ENCODE assay signal across 25 cellular contexts in the genomic region with DNA sequence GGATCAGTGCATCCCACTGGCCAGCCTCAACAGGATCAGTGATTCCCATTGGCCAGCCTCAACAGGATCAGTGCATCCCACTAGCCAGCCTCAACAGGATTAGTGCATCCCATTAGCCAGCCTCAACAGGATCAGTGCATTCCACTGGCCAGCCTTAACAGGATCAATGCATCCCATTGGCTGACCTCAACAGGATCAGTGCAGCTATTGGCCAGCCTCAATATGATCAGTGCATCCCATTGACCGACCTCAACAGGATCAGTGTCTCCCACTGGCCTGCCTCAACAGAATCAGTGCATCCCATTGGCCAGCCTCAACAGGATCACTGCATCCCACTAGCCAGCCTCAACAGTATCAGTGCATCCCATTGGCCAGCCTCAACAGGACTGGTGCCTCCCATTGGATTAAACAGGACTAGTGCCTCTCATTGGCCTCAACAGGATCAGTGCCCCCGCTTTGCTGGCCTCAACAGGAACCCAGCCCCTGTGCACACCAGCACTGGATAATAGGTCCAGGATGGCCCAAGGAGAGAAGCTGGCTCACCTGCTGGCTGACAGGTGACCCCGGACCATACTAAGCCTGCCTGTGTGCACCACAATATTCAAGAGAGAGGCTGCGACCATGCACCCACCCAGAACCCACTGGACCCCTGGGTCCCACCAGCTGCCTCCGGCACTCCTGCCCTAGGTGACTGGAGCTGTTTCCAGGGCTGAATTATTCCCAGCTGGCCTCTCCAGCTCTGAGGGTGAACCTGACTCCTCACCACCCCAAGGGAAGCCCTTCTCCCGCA. TPM values are rescaled to one million over a fixed set of nuclear protein-coding genes. Genes with fewer than 3 reads are reported as not detected.
DNase-seq lines count a peak whose midpoint lies in the region; FAIRE-seq and TF ChIP-seq lines count a peak whose summit lies in the region.
"Had no signal": no experiment of that assay in that cellular context is flagged by ENCODE, and none has a peak within 500 bp of the region (broad histone marks: within the 10 kb centered on the region; RNA-seq: fewer than 3 reads in every experiment).

No MANE protein-coding gene starts in this region.

- no peaks in the 10 kb centered on the region for H3K4me1 ChIP-seq in PC-9 (replicated peaks; ENCODE audit: insufficient read depth)

- intact Hi-C loops in activated naive CD4-positive, alpha-beta T cell treated with anti-CD3 and anti-CD28 coated beads for 36 hours (cut with micrococcal nuclease): no loop called here
- intact Hi-C loops in PC-9 (cut with micrococcal nuclease; ENCODE audit: unreplicated experiment): no loop called here

- no peaks in the 10 kb centered on the region for H3K4me1 Mint-ChIP-seq in activated naive CD4-positive, alpha-beta T cell treated with anti-CD3 and anti-CD28 coated beads for 36 hours (ENCODE audit: low read depth)
- peaks cover 42% of the 10 kb centered on the region for H3K4me1 Mint-ChIP-seq in chondrocyte (ENCODE audit: low read depth)
- H3K4me1 Mint-ChIP-seq in nephron: peaks cover 21% of the 10 kb centered on the region
- H3K4me1 Mint-ChIP-seq: activated CD4-positive, alpha-beta memory T cell treated with anti-CD3 and anti-CD28 coated beads, Interleukin-2, amount 10 ng/mL, durations not matched to agents 7 days and 5 days; B cell had no signal

- TF ChIP-seq CTCF in chondrocyte (IDR thresholded peaks at IDR 0.05) (no peak), nephron (IDR thresholded peaks at IDR 0.05; ENCODE audit: unreplicated experiment in 3 of 3) (no peak), PC-9 (conservative IDR thresholded peaks at IDR 0.05) (no peak)

- no peaks in the 10 kb centered on the region for H3K36me3 ChIP-seq in PC-9 (ENCODE audit: low read depth)
- H3K36me3 ChIP-seq: adrenal gland, thyroid gland had no signal

- H3F3A ChIP-seq in PC-9 (ENCODE audit: insufficient read depth, low read depth): no peaks in the 10 kb centered on the region

- POLR2A ChIA-PET in PC-9 (lab: Charles Lee; ENCODE audit: unreplicated experiment): no interaction called here

- no peak overlapping the region for H3K27ac ChIP-seq in PC-9
- H3K27ac ChIP-seq: 22Rv1, thyroid gland had no signal

- no peaks in the 10 kb centered on the region for H3K36me3 Mint-ChIP-seq in activated naive CD4-positive, alpha-beta T cell treated with anti-CD3 and anti-CD28 coated beads for 36 hours (ENCODE audit: low read depth)
- H3K36me3 Mint-ChIP-seq in chondrocyte (ENCODE audit: low read depth) (no peaks in the 10 kb centered on the region), nephron (ENCODE audit: low read depth) (no peaks in the 10 kb centered on the region)

- no peak overlapping the region for H3K4me2 ChIP-seq in PC-9

- BruUV-seq in PC-9 (replicated peaks; lab: Mats Ljungman, UMichigan): no TSS peak

- peak; percentile 8 for DNase-seq in activated naive CD4-positive, alpha-beta T cell treated with anti-CD3 and anti-CD28 coated beads, Interleukin-2, amount 50 U/mL, for 16 hours
- DNase-seq in activated naive CD4-positive, alpha-beta T cell treated with anti-CD3 and anti-CD28 coated beads for 36 hours: no peak
- peak; percentile 55 for DNase-seq in chondrocyte (ENCODE audit: low spot score)
- DNase-seq in urothelium cell line (ENCODE audit: low spot score): no peak
- no peak for DNase-seq in stimulated activated CD4-positive, alpha-beta T cell treated with anti-CD3 and anti-CD28 coated beads, Interleukin-4, amount 100 ng/mL, for 1 hour
- DNase-seq in PC-9: no peak
- no peak for DNase-seq in UCSD-AML1 (lab: John Stamatoyannopoulos, UW; ENCODE audit: unreplicated experiment)
- DNase-seq: activated CD4-positive, alpha-beta memory T cell treated with anti-CD3 and anti-CD28 coated beads, Interleukin-2, amount 10 ng/mL, durations not matched to agents 7 days and 5 days; activated gamma-delta T cell treated with Interleukin-2 at 50 U/mL for 16 hours; DMS79; KBM-7; NCI-H146; NCI-H510A treated with DMSO at 0.1 percent for 48 hours; RPMI8226; stimulated activated CD4-positive, alpha-beta T cell treated with anti-CD3 and anti-CD28 coated beads, Interleukin-4, amount 100 ng/mL, for 24 hours; stimulated activated naive CD8-positive, alpha-beta T cell treated with anti-CD3 and anti-CD28 coated beads, Interleukin-15, Interleukin-2, amounts not matched to agents 100 U/mL and 50 U/mL, for 24 hours; T-helper 9 cell; thyroid gland had no signal

- no peaks in the 10 kb centered on the region for H3K9me2 ChIP-seq in PC-9 (ENCODE audit: insufficient read depth)

- no peaks in the 10 kb centered on the region for H3K27me3 Mint-ChIP-seq in activated naive CD4-positive, alpha-beta T cell treated with anti-CD3 and anti-CD28 coated beads for 36 hours (ENCODE audit: low read depth)
- H3K27me3 Mint-ChIP-seq in chondrocyte (ENCODE audit: low read depth) (no peaks in the 10 kb centered on the region), nephron (ENCODE audit: low read depth) (peaks cover 4% of the 10 kb centered on the region)
- H3K27me3 Mint-ChIP-seq: activated CD4-positive, alpha-beta memory T cell treated with anti-CD3 and anti-CD28 coated beads, Interleukin-2, amount 10 ng/mL, durations not matched to agents 7 days and 5 days had no signal

- H3K9me3 Mint-ChIP-seq in activated naive CD4-positive, alpha-beta T cell treated with anti-CD3 and anti-CD28 coated beads for 36 hours: no peaks in the 10 kb centered on the region
- H3K9me3 Mint-ChIP-seq in chondrocyte (ENCODE audit: low read depth): no peaks in the 10 kb centered on the region
- no peaks in the 10 kb centered on the region for H3K9me3 Mint-ChIP-seq in nephron
- H3K9me3 Mint-ChIP-seq: activated CD4-positive, alpha-beta memory T cell treated with anti-CD3 and anti-CD28 coated beads, Interleukin-2, amount 10 ng/mL, durations not matched to agents 7 days and 5 days had no signal

- no peaks in the 10 kb centered on the region for H3K9me3 ChIP-seq in PC-9 (ENCODE audit: insufficient read depth, low read depth)
- H3K9me3 ChIP-seq: adrenal gland, thyroid gland had no signal

- no peak overlapping the region for H3K4me3 ChIP-seq in PC-9
- H3K4me3 ChIP-seq: adrenal gland, dorsolateral prefrontal cortex, GM12878, thyroid gland had no signal

- H3K27me3 ChIP-seq in PC-9 (ENCODE audit: insufficient read depth, low read depth): peaks cover 51% of the 10 kb centered on the region
- H3K27me3 ChIP-seq: thyroid gland had no signal

- CTCF ChIA-PET in activated naive CD4-positive, alpha-beta T cell treated with anti-CD3 and anti-CD28 coated beads for 36 hours (lab: Charles Lee): no interaction called here
- CTCF ChIA-PET in PC-9 (lab: Charles Lee): no interaction called here

- H2AFZ ChIP-seq in PC-9: no peak overlapping the region

- no peaks in the 10 kb centered on the region for H4K20me1 ChIP-seq in PC-9 (ENCODE audit: insufficient read depth)

- H3K79me2 ChIP-seq in PC-9 (ENCODE audit: low read depth): no peaks in the 10 kb centered on the region

- peak; percentile 99 for FAIRE-seq in urothelium cell line (lab: Jason Lieb, UNC)
- FAIRE-seq: GM12878, GM19239 had no signal

- no peak overlapping the region for H3K4me3 Mint-ChIP-seq in activated naive CD4-positive, alpha-beta T cell treated with anti-CD3 and anti-CD28 coated beads for 36 hours
- H3K4me3 Mint-ChIP-seq in chondrocyte (ENCODE audit: unreplicated experiment): no peak overlapping the region
- H3K4me3 Mint-ChIP-seq in nephron: no peak overlapping the region
- H3K4me3 Mint-ChIP-seq: activated CD4-positive, alpha-beta memory T cell treated with anti-CD3 and anti-CD28 coated beads, Interleukin-2, amount 10 ng/mL, durations not matched to agents 7 days and 5 days; B cell had no signal

- H3K27ac Mint-ChIP-seq in activated naive CD4-positive, alpha-beta T cell treated with anti-CD3 and anti-CD28 coated beads for 36 hours: no peak overlapping the region
- no peak overlapping the region for H3K27ac Mint-ChIP-seq in chondrocyte (ENCODE audit: unreplicated experiment)
- H3K27ac Mint-ChIP-seq in nephron: peak overlapping the region in 2 of 3 experiments; percentile 63 to 87
- H3K27ac Mint-ChIP-seq: activated CD4-positive, alpha-beta memory T cell treated with anti-CD3 and anti-CD28 coated beads, Interleukin-2, amount 10 ng/mL, durations not matched to agents 7 days and 5 days; B cell had no signal

RNA-seq across cellular contexts. Expression of gene PDGFA, which starts 59.9 kb away (rescaled TPM):
- 1 to 10 TPM; 7.7 TPM for total RNA-seq in activated naive CD4-positive, alpha-beta T cell treated with anti-CD3 and anti-CD28 coated beads for 36 hours
- total RNA-seq in chondrocyte: 38.1 to 72.5 TPM (median 70.6 TPM) in 3 replicates
- 23.6 and 32.5 TPM in 2 replicates for total RNA-seq in PC-9 (2021)

Comparison
In these comparisons a context has a peak if more than half of its experiments do, and no peak if none do; other contexts are left out.
1. DNase-seq: peak in activated naive CD4-positive, alpha-beta T cell treated with anti-CD3 and anti-CD28 coated beads, Interleukin-2, amount 50 U/mL, for 16 hours (single experiment) and chondrocyte (single experiment); none in activated naive CD4-positive, alpha-beta T cell treated with anti-CD3 and anti-CD28 coated beads for 36 hours (single experiment), urothelium cell line (single experiment), stimulated activated CD4-positive, alpha-beta T cell treated with anti-CD3 and anti-CD28 coated beads, Interleukin-4, amount 100 ng/mL, for 1 hour (single experiment), PC-9 (0 of 2) and UCSD-AML1 (single experiment).
2. H3K27ac Mint-ChIP-seq: peak in nephron (2 of 3); none in activated naive CD4-positive, alpha-beta T cell treated with anti-CD3 and anti-CD28 coated beads for 36 hours (single experiment) and chondrocyte (single experiment).